Comparison of ENCODE assay signal across 8 cellular contexts in the genomic region with DNA sequence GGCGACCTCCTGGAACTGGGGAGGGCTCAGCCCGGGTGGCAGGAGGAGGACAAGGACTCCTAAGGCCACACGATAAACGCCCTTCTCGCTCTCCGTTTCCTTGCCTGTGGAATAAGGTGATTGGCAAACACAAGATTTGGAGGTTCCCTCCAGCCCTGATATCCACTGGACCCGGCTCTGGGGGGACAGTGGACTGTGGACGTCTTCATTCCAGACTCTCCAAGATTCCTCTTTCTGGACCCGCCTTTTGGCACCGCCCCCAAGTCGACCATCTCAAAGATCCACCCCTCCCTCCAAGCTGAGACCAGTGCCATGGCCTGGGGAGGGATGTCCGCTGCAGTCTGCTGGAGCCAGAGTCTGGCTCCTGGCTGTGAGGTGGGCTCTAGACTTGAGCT. TPM values are rescaled to one million over a fixed set of nuclear protein-coding genes. Genes with fewer than 3 reads are reported as not detected.
A peak's percentile ranks its signal among the peaks of the same experiment; 100 is the strongest.
DNase-seq lines count a peak whose midpoint lies in the region; ATAC-seq and TF ChIP-seq lines count a peak whose summit lies in the region.

No MANE protein-coding gene starts in this region.

- no peak for TF ChIP-seq CTCF in mesothelial cell of epicardium (IDR thresholded peaks at IDR 0.05; ENCODE audit: unreplicated experiment)

- peaks cover 11% of the 10 kb centered on the region for H3K4me1 Mint-ChIP-seq in mesothelial cell of epicardium

- H3K4me1 ChIP-seq in duodenal mucosa (ENCODE audit: control insufficient read depth in 1 of 2, insufficient read depth in 2 of 2, low read length in 2 of 2), result peaks cover 14 to 20% of the 10 kb centered on the region in 2 donors

- peak overlapping the region; percentile 90 for H3K4me3 Mint-ChIP-seq in mesothelial cell of epicardium

- no peaks in the 10 kb centered on the region for H3K27me3 Mint-ChIP-seq in mesothelial cell of epicardium (ENCODE audit: low read depth)

- H3K27ac ChIP-seq in duodenal mucosa (ENCODE audit: low read depth, low read length), result no peak overlapping the region

- ATAC-seq in HG03280 (IDR thresholded peaks at IDR 0.05; ENCODE audit: unreplicated experiment) (no peak), HG03521 (IDR thresholded peaks at IDR 0.05; ENCODE audit: unreplicated experiment) (no peak), HG03196 (IDR thresholded peaks at IDR 0.05; ENCODE audit: unreplicated experiment) (no peak)

- peaks cover 0 to 15% of the 10 kb centered on the region in 2 donors for H3K36me3 ChIP-seq in duodenal mucosa (ENCODE audit: control insufficient read depth in 1 of 2, insufficient read depth in 2 of 2, low read length in 2 of 2)

- DNase-seq in ELF-1 (ENCODE audit: low read depth, low spot score) (peak; percentile 47), NCI-H69 (lab: John Stamatoyannopoulos, UW) (peak; percentile 64), mesothelial cell of epicardium (ENCODE audit: low spot score in 2 of 2, unreplicated experiment in 2 of 2) (no peak)
- no peak for DNase-seq in effector CD8-positive, alpha-beta T cell (lab: John Stamatoyannopoulos, UW)

- H3K27me3 ChIP-seq in duodenal mucosa (ENCODE audit: control insufficient read depth in 1 of 2, insufficient read depth in 2 of 2, low read length in 2 of 2), result no peaks in the 10 kb centered on the region

- H3K4me3 ChIP-seq in duodenal mucosa (ENCODE audit: low read depth in 1 of 2, low read length in 2 of 2), result peak overlapping the region; percentile 77 to 85

- H3K9me3 ChIP-seq in duodenal mucosa (ENCODE audit: control insufficient read depth in 1 of 2, low read length in 2 of 2), result no peaks in the 10 kb centered on the region

- H3K27ac Mint-ChIP-seq in mesothelial cell of epicardium, result peak overlapping the region; percentile 84

- no peaks in the 10 kb centered on the region for H3K9me3 Mint-ChIP-seq in mesothelial cell of epicardium

- H3K9ac ChIP-seq in duodenal mucosa (ENCODE audit: low read depth in 1 of 2, low read length in 2 of 2), result peak overlapping the region; percentile 61 to 62

- peaks cover 16% of the 10 kb centered on the region for H3K36me3 Mint-ChIP-seq in mesothelial cell of epicardium

RNA-seq across cellular contexts. Expression of a gene that starts 23.6 kb away (rescaled TPM):
- 34.9 to 37.0 TPM (median 35.5 TPM) in 3 replicates for total RNA-seq in mesothelial cell of epicardium

RNA-seq across cellular contexts. Expression of a gene that starts 46.1 kb away (rescaled TPM):
- total RNA-seq in mesothelial cell of epicardium, result 20.5 to 20.8 TPM (median 20.5 TPM) in 3 replicates

Comparison
In these comparisons a context has a peak if more than half of its experiments do, and no peak if none do; other contexts are left out.
1. DNase-seq: peak in ELF-1 (single experiment) and NCI-H69 (single experiment); none in mesothelial cell of epicardium (0 of 2) and effector CD8-positive, alpha-beta T cell (single experiment).